ENCODE assay signal across 8 cellular contexts in genomic region chr2:170929686-170930050, GRCh38. TPM values are rescaled to one million over a fixed set of nuclear protein-coding genes. Genes with fewer than 3 reads are reported as not detected.
A peak's percentile ranks its signal among the peaks of the same experiment; 100 is the strongest.
DNase-seq lines count a peak whose midpoint lies in the region; ATAC-seq, FAIRE-seq and TF ChIP-seq lines count a peak whose summit lies in the region.

No MANE protein-coding gene starts in this region.

- peaks cover 0 to 4% of the 10 kb centered on the region in 2 donors for H3K4me1 ChIP-seq in small intestine (ENCODE audit: control insufficient read depth in 2 of 2, insufficient read depth in 1 of 2, low read depth in 1 of 2, low read length in 1 of 2)

- POLR2A ChIA-PET in MCF 10A (lab: Yijun Ruan, JAX): interaction anchor here (0.6 to 4.5 kb wide), 24 partner anchors 9 to 757 kb away, joined by 3 to 52 read pairs (median 8); partner anchors contain the start of genes DCAF17, DYNC1I2, GAD1 and METTL8

- H3K27me3 ChIP-seq in small intestine (ENCODE audit: control insufficient read depth in 2 of 2, insufficient read depth in 2 of 2, low read length in 2 of 2): no peaks in the 10 kb centered on the region

- H3K9me3 ChIP-seq in small intestine (ENCODE audit: control insufficient read depth, low read depth): no peaks in the 10 kb centered on the region

- 0 to 1% (median 0%) methylated on average over 21 of the region's 21 CpGs for WGBS in small intestine, 3 donors

- CTCF ChIA-PET in MCF 10A (lab: Yijun Ruan, JAX): interaction anchor here (0.7 to 2.2 kb wide), 19 partner anchors 9 to 619 kb away, joined by 3 to 15 read pairs (median 5); partner anchors contain the start of gene GAD1

- H3K4me3 Mint-ChIP-seq in MCF 10A (ENCODE audit: unreplicated experiment): peak overlapping the region; percentile 86

- no peak for TF ChIP-seq CTCF in MCF 10A (IDR thresholded peaks at IDR 0.05; ENCODE audit: unreplicated experiment)

- H3K36me3 Mint-ChIP-seq in MCF 10A (ENCODE audit: insufficient read depth, unreplicated experiment): peaks cover 1% of the 10 kb centered on the region

- H3K27ac ChIP-seq in small intestine (ENCODE audit: low read depth in 1 of 2, low read length in 1 of 2): peak overlapping the region; percentile 97

- peak overlapping the region; percentile 95 to 100 for H3K4me3 ChIP-seq in small intestine (ENCODE audit: low read depth in 1 of 2, low read length in 2 of 2)

- peaks cover 29% of the 10 kb centered on the region for H3K4me1 Mint-ChIP-seq in MCF 10A (ENCODE audit: insufficient read depth, unreplicated experiment)

- peak overlapping the region; percentile 99 for H3K27ac Mint-ChIP-seq in MCF 10A (ENCODE audit: low read depth, unreplicated experiment)

- no TSS peak for BruUV-seq in MCF 10A (replicated peaks; lab: Mats Ljungman, UMichigan)

- peaks cover 9% of the 10 kb centered on the region for H3K9me3 Mint-ChIP-seq in MCF 10A (ENCODE audit: unreplicated experiment)

- DNase-seq in AG08395 (ENCODE audit: low spot score) (peak; percentile 44), HK-2 (ENCODE audit: unreplicated experiment) (peak; percentile 48), SW480 (ENCODE audit: low spot score) (peak; percentile 62), MCF 10A (ENCODE audit: unreplicated experiment) (peak; percentile 62), iPS-NIHi11 (ENCODE audit: low spot score) (peak; percentile 77), small intestine (peak; percentile 64)

- H3K36me3 ChIP-seq in small intestine (ENCODE audit: control insufficient read depth in 2 of 2, insufficient read depth in 2 of 2, low read length in 2 of 2): no peaks in the 10 kb centered on the region

- intact Hi-C loops in MCF 10A (cut with micrococcal nuclease): loop anchor here (1.0 to 2.0 kb wide), 3 partner anchors 113 to 505 kb away; partner anchors contain the start of genes DCAF17 and GAD1

- ATAC-seq in GM18511 (IDR thresholded peaks at IDR 0.05; ENCODE audit: unreplicated experiment) (peak; percentile 29), GM18861 (IDR thresholded peaks at IDR 0.05; ENCODE audit: unreplicated experiment) (no peak)

- H3K27me3 Mint-ChIP-seq in MCF 10A (ENCODE audit: insufficient read depth, unreplicated experiment): no peaks in the 10 kb centered on the region

- FAIRE-seq in small intestine (lab: Jason Lieb, UNC): no peak

RNA-seq across cellular contexts. Expression of gene GORASP2, which starts 0.6 kb away (rescaled TPM):
- 140 and 168 TPM in 2 replicates for total RNA-seq in MCF 10A (2022)
- 10 to 100 TPM; 32.7 to 53.5 (median 35.7) TPM for polyA plus RNA-seq in small intestine
